In genomic region chr11:120793150-120793549, GRCh38 we compare ENCODE assay signal across 35 cellular contexts.
DNase-seq lines count a peak whose midpoint lies in the region; ATAC-seq and TF ChIP-seq lines count a peak whose summit lies in the region.
"Had no signal": no experiment of that assay in that cellular context is flagged by ENCODE, and none has a peak within 500 bp of the region (broad histone marks: within the 10 kb centered on the region; RNA-seq: fewer than 3 reads in every experiment).

No MANE protein-coding gene starts in this region.

- H3K4me3 Mint-ChIP-seq in natural killer cell treated with Interleukin-12 subunit alpha and Interleukin-12 subunit beta and Interleukin-15 and Interleukin-18, amount 100 ng/mL, for 72 hours: no peak overlapping the region
- H3K4me3 Mint-ChIP-seq in natural killer cell: no peak overlapping the region
- H3K4me3 Mint-ChIP-seq: B cell; CD14-positive monocyte; CD4-positive, alpha-beta memory T cell; CD4-positive, alpha-beta T cell; CD4-positive, CD25-positive, alpha-beta regulatory T cell; CD8-positive, alpha-beta memory T cell; CD8-positive, alpha-beta T cell had no signal

- no peak for TF ChIP-seq CTCF in natural killer cell (IDR thresholded peaks at IDR 0.05)
- TF ChIP-seq CTCF in sigmoid colon (IDR thresholded peaks at IDR 0.05): no peak
- no peak for TF ChIP-seq CTCF in spleen (IDR thresholded peaks at IDR 0.05 in 8 of 11, conservative IDR thresholded peaks at IDR 0.05 in 3 of 11)
- no peak for TF ChIP-seq CTCF in upper lobe of right lung (IDR thresholded peaks at IDR 0.05)
- no peak for TF ChIP-seq CTCF in hepatocyte (IDR thresholded peaks at IDR 0.05; ENCODE audit: poor library complexity)

- no peak overlapping the region for H3K27ac Mint-ChIP-seq in natural killer cell treated with Interleukin-12 subunit alpha and Interleukin-12 subunit beta and Interleukin-15 and Interleukin-18, amount 100 ng/mL, for 72 hours
- H3K27ac Mint-ChIP-seq in natural killer cell: no peak overlapping the region
- H3K27ac Mint-ChIP-seq: B cell; CD14-positive monocyte; CD4-positive, alpha-beta memory T cell; CD4-positive, alpha-beta T cell; CD4-positive, CD25-positive, alpha-beta regulatory T cell; CD8-positive, alpha-beta memory T cell; CD8-positive, alpha-beta T cell had no signal

- H3K27me3 Mint-ChIP-seq in natural killer cell treated with Interleukin-12 subunit alpha and Interleukin-12 subunit beta and Interleukin-15 and Interleukin-18, amount 100 ng/mL, for 72 hours: no peaks in the 10 kb centered on the region
- H3K27me3 Mint-ChIP-seq in natural killer cell (ENCODE audit: low read depth in 2 of 2): no peaks in the 10 kb centered on the region

- H3K27me3 ChIP-seq in sigmoid colon (no peaks in the 10 kb centered on the region), spleen (replicated peaks in 1 of 7) (peaks cover 0 to 75% (median 0%) of the 10 kb centered on the region in 7 donors), upper lobe of right lung (no peaks in the 10 kb centered on the region), hepatocyte (no peaks in the 10 kb centered on the region)
- H3K27me3 ChIP-seq: BE2C; BLaER1; BLaER1 treated with 17β-estradiol and CSF1 and Interleukin-3, amounts not matched to agents 10 nM and 100 nM had no signal

- TF ChIP-seq EP300 in sigmoid colon (IDR thresholded peaks at IDR 0.05): no peak

- no peak overlapping the region for H3K4me2 ChIP-seq in hepatocyte
- H3K4me2 ChIP-seq: A549; BLaER1; BLaER1 treated with 17β-estradiol and CSF1 and Interleukin-3, amounts not matched to agents 10 nM and 100 nM had no signal

- H3K9me3 ChIP-seq in sigmoid colon (no peaks in the 10 kb centered on the region), spleen (no peaks in the 10 kb centered on the region), upper lobe of right lung (no peaks in the 10 kb centered on the region), hepatocyte (ENCODE audit: low read depth) (no peaks in the 10 kb centered on the region)
- H3K9me3 ChIP-seq: A549; BE2C; BLaER1; BLaER1 treated with 17β-estradiol and CSF1 and Interleukin-3, amounts not matched to agents 10 nM and 100 nM; Caco-2 had no signal

- H3K4me1 ChIP-seq in sigmoid colon: no peaks in the 10 kb centered on the region
- no peaks in the 10 kb centered on the region for H3K4me1 ChIP-seq in spleen
- no peaks in the 10 kb centered on the region for H3K4me1 ChIP-seq in upper lobe of right lung
- no peaks in the 10 kb centered on the region for H3K4me1 ChIP-seq in hepatocyte (ENCODE audit: insufficient read depth)
- H3K4me1 ChIP-seq: A549; BE2C; BLaER1; BLaER1 treated with 17β-estradiol and CSF1 and Interleukin-3, amounts not matched to agents 10 nM and 100 nM had no signal

- no peaks in the 10 kb centered on the region for H3K79me2 ChIP-seq in hepatocyte

- peak; percentile 56 for DNase-seq in natural killer cell treated with Interleukin-12 subunit alpha and Interleukin-12 subunit beta and Interleukin-15 and Interleukin-18, amount 100 ng/mL, for 72 hours (ENCODE audit: low spot score)
- DNase-seq in natural killer cell: no peak
- DNase-seq in sigmoid colon: peak; percentile 30
- DNase-seq in spleen: peak; percentile 62
- peak; percentile 18 for DNase-seq in upper lobe of right lung
- DNase-seq in hepatocyte (ENCODE audit: low spot score): no peak
- DNase-seq in stimulated activated CD4-positive, alpha-beta T cell treated with anti-CD3 and anti-CD28 coated beads, Interleukin-2, amount 100 ng/mL, for 48 hours: no peak
- DNase-seq: 8988T; ACHN; AML-193; BE2C; C1 segment of cervical spinal cord; Calu3; CD4-positive, alpha-beta memory T cell; CD4-positive, alpha-beta T cell; CD4-positive, CD25-positive, alpha-beta regulatory T cell; CD8-positive, alpha-beta memory T cell; CD8-positive, alpha-beta T cell; COR-L47; DMS 273 treated with DMSO at 0.1 percent for 48 hours; DMS153; DMS53; DMS79; DMS79 treated with DMSO at 0.1 percent for 48 hours; DND-41; EL had no signal

- H3K27ac ChIP-seq in sigmoid colon (no peak overlapping the region), spleen (no peak overlapping the region), upper lobe of right lung (no peak overlapping the region), hepatocyte (no peak overlapping the region)
- H3K27ac ChIP-seq: 22Rv1; A549; BLaER1; BLaER1 treated with 17β-estradiol and CSF1 and Interleukin-3, amounts not matched to agents 10 nM and 100 nM; C4-2B had no signal

- H3K4me3 ChIP-seq in sigmoid colon (no peak overlapping the region), spleen (no peak overlapping the region), upper lobe of right lung (no peak overlapping the region), hepatocyte (no peak overlapping the region)
- H3K4me3 ChIP-seq: A549; BLaER1; BLaER1 treated with 17β-estradiol and CSF1 and Interleukin-3, amounts not matched to agents 10 nM and 100 nM had no signal

- no peaks in the 10 kb centered on the region for H3K36me3 ChIP-seq in sigmoid colon
- no peaks in the 10 kb centered on the region for H3K36me3 ChIP-seq in spleen
- H3K36me3 ChIP-seq in upper lobe of right lung: no peaks in the 10 kb centered on the region
- no peaks in the 10 kb centered on the region for H3K36me3 ChIP-seq in hepatocyte (replicated peaks; ENCODE audit: insufficient read depth, low read depth)
- H3K36me3 ChIP-seq: BE2C; BLaER1; BLaER1 treated with 17β-estradiol and CSF1 and Interleukin-3, amounts not matched to agents 10 nM and 100 nM had no signal

- WGBS in sigmoid colon, 2 donors: 73 to 82% methylated on average over 5 of the region's 5 CpGs
- 77 to 83% (median 81%) methylated on average over 5 of the region's 5 CpGs for WGBS in spleen, 5 donors
- 91% methylated on average over 5 of the region's 5 CpGs for WGBS in hepatocyte (ENCODE audit: low lambda C conversion rate, missing lambda C conversion rate)

- no peak for ATAC-seq in natural killer cell treated with Interleukin-12 subunit alpha and Interleukin-12 subunit beta and Interleukin-15 and Interleukin-18, amount 100 ng/mL, for 72 hours
- ATAC-seq in natural killer cell (no peak), upper lobe of right lung (no peak), HG03432 (IDR thresholded peaks at IDR 0.05; ENCODE audit: unreplicated experiment) (no peak)
- ATAC-seq: A549; CD8-positive, alpha-beta T cell had no signal

- H3K9me2 ChIP-seq in hepatocyte (replicated peaks; ENCODE audit: insufficient read depth): no peaks in the 10 kb centered on the region

- H3K4me1 Mint-ChIP-seq in natural killer cell treated with Interleukin-12 subunit alpha and Interleukin-12 subunit beta and Interleukin-15 and Interleukin-18, amount 100 ng/mL, for 72 hours (ENCODE audit: low read depth in 2 of 2): peaks cover 5 to 8% of the 10 kb centered on the region in 2 donors
- H3K4me1 Mint-ChIP-seq in natural killer cell: peaks cover 0 to 10% of the 10 kb centered on the region in 2 donors
- H3K4me1 Mint-ChIP-seq: B cell; CD14-positive monocyte; CD4-positive, alpha-beta memory T cell; CD4-positive, CD25-positive, alpha-beta regulatory T cell; CD8-positive, alpha-beta memory T cell had no signal

- H3K9me3 Mint-ChIP-seq in natural killer cell treated with Interleukin-12 subunit alpha and Interleukin-12 subunit beta and Interleukin-15 and Interleukin-18, amount 100 ng/mL, for 72 hours: no peaks in the 10 kb centered on the region
- H3K9me3 Mint-ChIP-seq in natural killer cell: no peaks in the 10 kb centered on the region
- H3K9me3 Mint-ChIP-seq: CD14-positive monocyte; CD4-positive, alpha-beta memory T cell; CD4-positive, alpha-beta T cell; CD8-positive, alpha-beta memory T cell; CD8-positive, alpha-beta T cell had no signal

- TF ChIP-seq POLR2A in sigmoid colon (IDR thresholded peaks at IDR 0.05): no peak
- no peak for TF ChIP-seq POLR2A in spleen (IDR thresholded peaks at IDR 0.05)

- no peak overlapping the region for H2AFZ ChIP-seq in hepatocyte

- intact Hi-C loops in natural killer cell (cut with micrococcal nuclease) (loop anchor here (10.0 kb wide), 1 partner anchor 108 kb away; no protein-coding TSS in a partner anchor), sigmoid colon (cut with DNase I) (no loop called here), spleen (cut with DNase I; ENCODE audit: low total_unique reads) (no loop called here), upper lobe of right lung (cut with DNase I) (no loop called here)

- H4K20me1 ChIP-seq in hepatocyte (ENCODE audit: insufficient read depth, poor library complexity, severe bottlenecking): no peaks in the 10 kb centered on the region
- H4K20me1 ChIP-seq: BLaER1; BLaER1 treated with 17β-estradiol and CSF1 and Interleukin-3, amounts not matched to agents 10 nM and 100 nM had no signal

- no peaks in the 10 kb centered on the region for H3K36me3 Mint-ChIP-seq in natural killer cell treated with Interleukin-12 subunit alpha and Interleukin-12 subunit beta and Interleukin-15 and Interleukin-18, amount 100 ng/mL, for 72 hours
- H3K36me3 Mint-ChIP-seq in natural killer cell: no peaks in the 10 kb centered on the region
- H3K36me3 Mint-ChIP-seq: CD14-positive monocyte; CD4-positive, alpha-beta memory T cell; CD4-positive, CD25-positive, alpha-beta regulatory T cell; CD8-positive, alpha-beta memory T cell; CD8-positive, alpha-beta T cell had no signal

Comparison
In these comparisons a context has a peak if more than half of its experiments do, and no peak if none do; other contexts are left out.
1. DNase-seq: peak in natural killer cell treated with Interleukin-12 subunit alpha and Interleukin-12 subunit beta and Interleukin-15 and Interleukin-18, amount 100 ng/mL, for 72 hours (single experiment), sigmoid colon (single experiment), spleen (single experiment) and upper lobe of right lung (single experiment); none in natural killer cell (single experiment), hepatocyte (single experiment) and stimulated activated CD4-positive, alpha-beta T cell treated with anti-CD3 and anti-CD28 coated beads, Interleukin-2, amount 100 ng/mL, for 48 hours (0 of 2).